1 cellular context compared by ENCODE assay signal in the genomic region with DNA sequence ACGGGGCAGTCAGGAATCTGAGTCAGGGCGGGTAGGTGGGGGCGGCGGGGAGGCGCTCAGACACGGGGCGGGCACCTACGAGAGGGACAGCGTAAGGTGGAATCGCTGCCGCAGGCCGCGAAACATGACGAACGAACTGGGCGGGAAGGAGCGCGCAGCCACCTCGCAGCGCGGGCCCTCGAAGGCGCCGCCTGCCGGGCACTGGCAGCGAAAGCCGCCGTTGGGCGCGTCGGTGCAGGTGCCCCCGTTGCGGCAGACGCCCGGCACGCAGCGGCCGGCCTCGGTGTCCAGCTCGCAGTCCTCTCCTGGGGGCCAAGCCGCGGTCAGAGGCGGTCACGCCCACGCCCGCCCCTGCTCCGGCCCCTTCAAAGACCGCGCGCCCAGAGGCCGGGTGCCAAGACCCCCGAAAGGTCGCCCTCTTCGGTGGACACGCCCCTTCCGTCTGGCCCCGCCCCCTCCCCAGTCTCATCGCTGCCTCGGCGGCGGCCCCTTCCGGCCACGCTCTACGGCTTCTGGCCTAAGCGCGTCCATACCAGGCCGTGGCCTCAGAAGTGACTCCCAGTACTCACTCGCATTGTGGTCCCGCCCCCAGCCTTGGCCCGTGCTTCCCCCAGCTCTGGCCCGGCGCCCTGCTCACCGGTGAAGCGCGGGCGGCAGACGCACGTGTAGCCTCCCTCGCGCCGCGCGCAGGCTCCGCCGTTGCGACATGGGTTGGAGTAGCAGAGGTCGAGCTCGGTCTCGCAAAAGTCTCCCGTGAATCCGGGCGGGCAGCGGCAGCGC.
TF ChIP-seq lines count a peak whose summit lies in the region.

No MANE protein-coding gene starts in this region.

TF ChIP-seq in WTC11, 78 proteins besides CTCF, POLR2A, EP300 and RAD21 (continued from another document):
- TF ChIP-seq AFF4 (CRISPR knock-in tag; IDR thresholded peaks at IDR 0.05; ENCODE audit: borderline replicate concordance) = no peak
- no peak for TF ChIP-seq ZMAT4 (CRISPR knock-in tag; IDR thresholded peaks at IDR 0.05)
- TF ChIP-seq FOXK1 (CRISPR knock-in tag; IDR thresholded peaks at IDR 0.05) = peak; percentile 73; the same call in 1 of the 2 replicates
- peak; percentile 93; the same call in 1 of the 2 replicates for TF ChIP-seq ZNF138 (CRISPR knock-in tag; conservative IDR thresholded peaks at IDR 0.05)
